In genomic region chr15:50765202-50765967, GRCh38 we compare ENCODE assay signal across 1 cellular context.
TF ChIP-seq lines count a peak whose summit lies in the region.

SPPL2A (minus strand) TSS chr15:50765706; CDS start chr15:50765533, 173 bp downstream.

TF ChIP-seq in K562, 482 proteins besides CTCF, POLR2A, EP300 and RAD21 (continued from another document and continues in another):
- TF ChIP-seq AFF1 (IDR thresholded peaks at IDR 0.05; ENCODE audit: low read depth in 1 of 2, partially characterized antibody in 2 of 2) (no peak), PRDM10 (IDR thresholded peaks at IDR 0.05; ENCODE audit: partially characterized antibody) (peak; percentile 51), NKRF (IDR thresholded peaks at IDR 0.05; ENCODE audit: borderline replicate concordance) (peak; percentile 73), SETDB1 (IDR thresholded peaks at IDR 0.05; ENCODE audit: low read length) (no peak), ERF (CRISPR knock-in tag; IDR thresholded peaks at IDR 0.05) (peak; percentile 81), HDAC8 (tag; IDR thresholded peaks at IDR 0.05) (peak; percentile 11; the same call in 1 of the 2 replicates), SREBF2 (CRISPR knock-in tag; IDR thresholded peaks at IDR 0.05) (no peak), TFAM (CRISPR knock-in tag; conservative IDR thresholded peaks at IDR 0.05) (no peak), BCOR (IDR thresholded peaks at IDR 0.05) (peak; percentile 58), CBX2 (IDR thresholded peaks at IDR 0.05; ENCODE audit: insufficient read depth, low read length, poor library complexity, severe bottlenecking) (no peak), HES1 (IDR thresholded peaks at IDR 0.05; ENCODE audit: low read depth) (no peak), ZNF609 (CRISPR knock-in tag; IDR thresholded peaks at IDR 0.05; ENCODE audit: borderline replicate concordance) (no peak), ZNF76 (CRISPR knock-in tag; IDR thresholded peaks at IDR 0.05; ENCODE audit: borderline replicate concordance) (no peak), HDAC2 (IDR thresholded peaks at IDR 0.05) (0 out of 2 replicates have a peak, but pooled peaks have one; percentile 27), ZBTB40 (IDR thresholded peaks at IDR 0.05) (peak; percentile 93), ZBTB40 (CRISPR knock-in tag; IDR thresholded peaks at IDR 0.05) (no peak), ZNF121 (CRISPR knock-in tag; conservative IDR thresholded peaks at IDR 0.05) (no peak)
